In the genomic region with DNA sequence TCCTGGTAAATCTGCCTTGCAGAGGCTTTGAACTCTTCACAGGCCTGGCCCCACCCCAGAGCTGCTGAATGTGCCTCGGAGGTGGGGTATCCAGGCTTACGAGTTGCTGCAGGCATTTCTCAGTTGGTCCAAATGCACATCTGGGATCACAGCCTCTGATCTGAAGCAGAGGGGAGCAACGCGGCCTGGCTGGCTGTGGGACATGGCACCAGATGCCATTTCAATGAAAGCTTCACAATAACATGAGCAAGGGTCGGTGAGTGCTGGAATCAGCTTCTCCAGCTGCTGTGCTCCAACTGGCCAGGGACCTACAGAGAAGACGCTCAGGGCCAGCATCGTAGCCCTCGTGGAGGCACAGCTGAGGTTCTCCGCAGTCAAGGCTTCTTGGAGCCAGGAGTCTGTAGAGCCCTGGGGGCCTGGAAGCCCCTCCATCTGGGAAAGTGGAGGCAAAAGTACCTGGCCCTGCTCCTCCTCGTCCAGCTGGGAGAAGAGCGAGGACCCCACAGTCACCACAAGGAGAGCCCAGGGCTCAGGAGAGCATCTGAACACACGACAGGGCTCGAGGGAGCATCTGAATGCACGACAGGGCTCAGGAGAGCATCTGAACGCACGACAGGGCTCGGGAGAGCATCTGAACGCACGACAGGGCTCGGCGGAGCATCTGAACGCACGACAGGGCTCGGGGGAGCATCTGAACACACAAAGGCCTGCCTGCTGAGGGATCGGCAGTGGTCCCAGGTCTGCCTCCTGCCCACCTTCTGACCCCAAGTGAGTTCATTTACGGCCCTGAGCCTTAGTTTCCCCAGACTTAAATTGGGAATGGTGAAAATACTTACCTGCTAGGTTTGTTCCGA, we compare ENCODE assay signal across 17 cellular contexts.
DNase-seq lines count a peak whose midpoint lies in the region; ATAC-seq and TF ChIP-seq lines count a peak whose summit lies in the region.
"Had no signal": no experiment of that assay in that cellular context is flagged by ENCODE, and none has a peak within 500 bp of the region (broad histone marks: within the 10 kb centered on the region; RNA-seq: fewer than 3 reads in every experiment).

No MANE protein-coding gene starts in this region.

- H3K27me3 Mint-ChIP-seq in activated CD8-positive, alpha-beta memory T cell treated with anti-CD3 and anti-CD28 coated beads, Interleukin-2, amount 10 ng/mL, durations not matched to agents 7 days and 5 days: peaks cover 6% of the 10 kb centered on the region
- no peaks in the 10 kb centered on the region for H3K27me3 Mint-ChIP-seq in WTC11 (ENCODE audit: low read depth)

- peak overlapping the region; percentile 100 for H2BK15ac ChIP-seq in neuronal stem cell (ENCODE audit: low read length)

- no peak for TF ChIP-seq CTCF in tibial artery (IDR thresholded peaks at IDR 0.05)
- TF ChIP-seq CTCF in esophagus muscularis mucosa (IDR thresholded peaks at IDR 0.05): no peak
- TF ChIP-seq CTCF in WTC11 (IDR thresholded peaks at IDR 0.05): no peak

- H3K9me3 ChIP-seq in neuronal stem cell (replicated peaks in 1 of 2; ENCODE audit: control insufficient read depth in 2 of 2, insufficient read depth in 1 of 2, low read depth in 1 of 2, low read length in 2 of 2) (peaks cover 0 to 1% of the 10 kb centered on the region in 2 donors), tibial artery (peaks cover 0 to 11% (median 6%) of the 10 kb centered on the region in 3 donors), esophagus muscularis mucosa (peaks cover 0 to 5% (median under 1%) of the 10 kb centered on the region in 4 donors)
- H3K9me3 ChIP-seq: HAP-1 had no signal

- H3K4me3 ChIP-seq in neuronal stem cell (ENCODE audit: low read length in 2 of 2): no peak overlapping the region
- H3K4me3 ChIP-seq in tibial artery: no peak overlapping the region
- no peak overlapping the region for H3K4me3 ChIP-seq in esophagus muscularis mucosa
- H3K4me3 ChIP-seq: ascending aorta, HAP-1, K562 had no signal

- no peak overlapping the region for H3K27ac Mint-ChIP-seq in activated CD8-positive, alpha-beta memory T cell treated with anti-CD3 and anti-CD28 coated beads, Interleukin-2, amount 10 ng/mL, durations not matched to agents 7 days and 5 days
- H3K27ac Mint-ChIP-seq in WTC11: no peak overlapping the region

- no peak overlapping the region for H3K23ac ChIP-seq in neuronal stem cell (ENCODE audit: low read depth, low read length, poor library complexity)

- H3K9me3 Mint-ChIP-seq in activated CD8-positive, alpha-beta memory T cell treated with anti-CD3 and anti-CD28 coated beads, Interleukin-2, amount 10 ng/mL, durations not matched to agents 7 days and 5 days (ENCODE audit: low read depth): peaks cover 7% of the 10 kb centered on the region
- H3K9me3 Mint-ChIP-seq in WTC11: peaks cover 21% of the 10 kb centered on the region

- H3K27me3 ChIP-seq in neuronal stem cell (ENCODE audit: control insufficient read depth in 3 of 3, insufficient read depth in 3 of 3, low read depth in 1 of 3, low read length in 3 of 3) (peaks cover 0 to 21% (median 0%) of the 10 kb centered on the region in 3 experiments), tibial artery (peaks cover 0 to 11% of the 10 kb centered on the region in 2 donors), esophagus muscularis mucosa (no peaks in the 10 kb centered on the region)

- intact Hi-C loops in tibial artery (cut with DNase I; ENCODE audit: low total_unique reads) (no loop called here), esophagus muscularis mucosa (cut with DNase I) (no loop called here)

- peak overlapping the region; percentile 95 for H2AK5ac ChIP-seq in neuronal stem cell (ENCODE audit: low read depth, low read length)

- POLR2A ChIA-PET in WTC11 (lab: Charles Lee): no interaction called here

- no peak for TF ChIP-seq POLR2A in esophagus muscularis mucosa (IDR thresholded peaks at IDR 0.05; ENCODE audit: low read depth)

- H2BK5ac ChIP-seq in neuronal stem cell (ENCODE audit: low read length): no peak overlapping the region

- TF ChIP-seq EP300 in esophagus muscularis mucosa (IDR thresholded peaks at IDR 0.05): no peak

- no peaks in the 10 kb centered on the region for H3K79me1 ChIP-seq in neuronal stem cell (ENCODE audit: low read depth, low read length)

- H4K8ac ChIP-seq in neuronal stem cell (ENCODE audit: low read depth, low read length): peak overlapping the region; percentile 65

- peak overlapping the region; percentile 11 for H3K4me2 ChIP-seq in neuronal stem cell (ENCODE audit: insufficient read depth, low read length, poor library complexity, severe bottlenecking)

- WGBS in neuronal stem cell (ENCODE audit: extremely low coverage in 2 of 2, insufficient read length in 2 of 2, insufficient replicate concordance in 1 of 2), 2 donors: no CpG with 5 or more reads among the region's 27 CpGs
- 82% methylated on average over 27 of the region's 27 CpGs for WGBS in esophagus muscularis mucosa

- H3K4me3 Mint-ChIP-seq in activated CD8-positive, alpha-beta memory T cell treated with anti-CD3 and anti-CD28 coated beads, Interleukin-2, amount 10 ng/mL, durations not matched to agents 7 days and 5 days: no peak overlapping the region
- no peak overlapping the region for H3K4me3 Mint-ChIP-seq in WTC11
- H3K4me3 Mint-ChIP-seq: neural crest cell had no signal

- H3K4me1 ChIP-seq in neuronal stem cell (ENCODE audit: control insufficient read depth in 2 of 2, insufficient read depth in 1 of 2, low read depth in 1 of 2, low read length in 2 of 2): peaks cover 0 to 3% of the 10 kb centered on the region in 2 donors
- peaks cover 0 to 19% (median 10%) of the 10 kb centered on the region in 4 donors for H3K4me1 ChIP-seq in tibial artery
- H3K4me1 ChIP-seq in esophagus muscularis mucosa: peaks cover 8 to 20% (median 11%) of the 10 kb centered on the region in 4 donors
- H3K4me1 ChIP-seq: ascending aorta, HAP-1 had no signal

- no peak overlapping the region for H3K27ac ChIP-seq in neuronal stem cell (replicated peaks; ENCODE audit: low read length)
- no peak overlapping the region for H3K27ac ChIP-seq in tibial artery
- H3K27ac ChIP-seq in esophagus muscularis mucosa (replicated peaks in 1 of 4): no peak overlapping the region
- H3K27ac ChIP-seq: 22Rv1, ascending aorta had no signal

- no peaks in the 10 kb centered on the region for H3K4me1 Mint-ChIP-seq in activated CD8-positive, alpha-beta memory T cell treated with anti-CD3 and anti-CD28 coated beads, Interleukin-2, amount 10 ng/mL, durations not matched to agents 7 days and 5 days
- no peaks in the 10 kb centered on the region for H3K4me1 Mint-ChIP-seq in WTC11
- H3K4me1 Mint-ChIP-seq: neural crest cell had no signal

- peak overlapping the region; percentile 4 for H2BK120ac ChIP-seq in neuronal stem cell (ENCODE audit: low read depth, low read length)

- no peak overlapping the region for H2AFZ ChIP-seq in neuronal stem cell (ENCODE audit: low read length)

- H3K9ac ChIP-seq in neuronal stem cell (ENCODE audit: low read depth, low read length, poor library complexity): no peak overlapping the region

- CTCF ChIA-PET in activated CD8-positive, alpha-beta memory T cell treated with anti-CD3 and anti-CD28 coated beads, Interleukin-2, amount 10 ng/mL, durations not matched to agents 7 days and 5 days (lab: Charles Lee): no interaction called here
- CTCF ChIA-PET in WTC11 (lab: Charles Lee): no interaction called here

- H3K18ac ChIP-seq in neuronal stem cell (ENCODE audit: low read length): peak overlapping the region; percentile 81

- H3K4ac ChIP-seq in neuronal stem cell (ENCODE audit: low read length): peak overlapping the region; percentile 66

- H2BK12ac ChIP-seq in neuronal stem cell (ENCODE audit: low read length): peak overlapping the region; percentile 94

- no peak for ATAC-seq in activated CD8-positive, alpha-beta memory T cell treated with anti-CD3 and anti-CD28 coated beads, Interleukin-2, amount 10 ng/mL, durations not matched to agents 7 days and 5 days
- no peak for ATAC-seq in WTC11
- ATAC-seq: K562; stimulated activated naive CD8-positive, alpha-beta T cell treated with anti-CD3 and anti-CD28 coated beads, Interleukin-15, Interleukin-2, amounts not matched to agents 100 U/mL and 50 U/mL, for 24 hours had no signal

- H3K14ac ChIP-seq in neuronal stem cell (ENCODE audit: low read length): peak overlapping the region; percentile 82

- H3K36me3 ChIP-seq in neuronal stem cell (replicated peaks in 1 of 2; ENCODE audit: control insufficient read depth in 2 of 2, insufficient read depth in 2 of 2, low read length in 2 of 2) (no peaks in the 10 kb centered on the region), tibial artery (no peaks in the 10 kb centered on the region), esophagus muscularis mucosa (no peaks in the 10 kb centered on the region)
- H3K36me3 ChIP-seq: ascending aorta, HAP-1 had no signal

- H3K36me3 Mint-ChIP-seq in activated CD8-positive, alpha-beta memory T cell treated with anti-CD3 and anti-CD28 coated beads, Interleukin-2, amount 10 ng/mL, durations not matched to agents 7 days and 5 days: peaks cover 2% of the 10 kb centered on the region
- peaks cover 13% of the 10 kb centered on the region for H3K36me3 Mint-ChIP-seq in WTC11

- H4K91ac ChIP-seq in neuronal stem cell (ENCODE audit: low read depth, low read length, poor library complexity): no peak overlapping the region

- peak; percentile 20 for DNase-seq in DMS 273 (lab: John Stamatoyannopoulos, UW; ENCODE audit: unreplicated experiment)
- no peak for DNase-seq in DMS 273 treated with DMSO at 0.1 percent for 48 hours (lab: John Stamatoyannopoulos, UW)
- DNase-seq in activated CD8-positive, alpha-beta memory T cell treated with anti-CD3 and anti-CD28 coated beads, Interleukin-2, amount 10 ng/mL, durations not matched to agents 7 days and 5 days: peak; percentile 22
- DNase-seq in neuronal stem cell (ENCODE audit: low spot score): no peak
- DNase-seq in tibial artery: peak; percentile 7 to 39
- no peak for DNase-seq in esophagus muscularis mucosa (ENCODE audit: extremely low spot score)
- no peak for DNase-seq in WTC11 (ENCODE audit: low spot score)
- DNase-seq in NCI-H1092 (lab: John Stamatoyannopoulos, UW): no peak
- DNase-seq: activated CD4-positive, CD25-positive, alpha-beta regulatory T cell; NCI-H1930; NCI-H446 treated with DMSO at 0.1 percent for 48 hours; stimulated activated naive CD8-positive, alpha-beta T cell treated with anti-CD3 and anti-CD28 coated beads, Interleukin-15, Interleukin-2, amounts not matched to agents 100 U/mL and 50 U/mL, for 24 hours had no signal

TF ChIP-seq in WTC11, 78 proteins besides CTCF, POLR2A, EP300 and RAD21:
- TF ChIP-seq, protein P1, sequence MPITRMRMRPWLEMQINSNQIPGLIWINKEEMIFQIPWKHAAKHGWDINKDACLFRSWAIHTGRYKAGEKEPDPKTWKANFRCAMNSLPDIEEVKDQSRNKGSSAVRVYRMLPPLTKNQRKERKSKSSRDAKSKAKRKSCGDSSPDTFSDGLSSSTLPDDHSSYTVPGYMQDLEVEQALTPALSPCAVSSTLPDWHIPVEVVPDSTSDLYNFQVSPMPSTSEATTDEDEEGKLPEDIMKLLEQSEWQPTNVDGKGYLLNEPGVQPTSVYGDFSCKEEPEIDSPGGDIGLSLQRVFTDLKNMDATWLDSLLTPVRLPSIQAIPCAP (CRISPR knock-in tag; IDR thresholded peaks at IDR 0.05): no peak
TF ChIP-seq in WTC11: peak in this region for 0.

Comparison
In these comparisons a context has a peak if more than half of its experiments do, and no peak if none do; other contexts are left out.
1. DNase-seq: peak in DMS 273 (single experiment), activated CD8-positive, alpha-beta memory T cell treated with anti-CD3 and anti-CD28 coated beads, Interleukin-2, amount 10 ng/mL, durations not matched to agents 7 days and 5 days (single experiment) and tibial artery (2 of 2); none in DMS 273 treated with DMSO at 0.1 percent for 48 hours (single experiment), neuronal stem cell (single experiment), esophagus muscularis mucosa (single experiment), WTC11 (single experiment) and NCI-H1092 (single experiment).